In genomic region chr17:69235338-69236058, GRCh38 we compare ENCODE assay signal across 8 cellular contexts. TPM values are rescaled to one million over a fixed set of nuclear protein-coding genes. Genes with fewer than 3 reads are reported as not detected.
A peak's percentile ranks its signal among the peaks of the same experiment; 100 is the strongest.
DNase-seq lines count a peak whose midpoint lies in the region; ATAC-seq and TF ChIP-seq lines count a peak whose summit lies in the region.

No MANE protein-coding gene starts in this region.

- TF ChIP-seq CTCF in Calu3 (IDR thresholded peaks at IDR 0.05; ENCODE audit: unreplicated experiment) (peak; percentile 84), endothelial cell (IDR thresholded peaks at IDR 0.05; ENCODE audit: unreplicated experiment) (peak; percentile 88)

- peak; percentile 93 for ATAC-seq in GM21423 (IDR thresholded peaks at IDR 0.05; ENCODE audit: unreplicated experiment)

- CTCF ChIA-PET in Calu3 (lab: Charles Lee) = interaction anchor here (0.7 kb wide), 1 partner anchor 464 kb away, joined by 3 read pairs; no protein-coding TSS in a partner anchor

- H3K9me3 Mint-ChIP-seq in Calu3 (ENCODE audit: low read depth, unreplicated experiment) = peaks cover 7% of the 10 kb centered on the region
- H3K9me3 Mint-ChIP-seq in endothelial cell (ENCODE audit: unreplicated experiment) = no peaks in the 10 kb centered on the region

- H3K4me1 Mint-ChIP-seq in Calu3 (ENCODE audit: low read depth, unreplicated experiment) (peaks cover 8% of the 10 kb centered on the region), endothelial cell (ENCODE audit: unreplicated experiment) (no peaks in the 10 kb centered on the region)

- H3K27ac Mint-ChIP-seq in Calu3 (ENCODE audit: unreplicated experiment) (no peak overlapping the region), endothelial cell (ENCODE audit: unreplicated experiment) (no peak overlapping the region)

- BruUV-seq in Calu3 (replicated peaks; lab: Mats Ljungman, UMichigan) = no TSS peak

- DNase-seq in Calu3 (peak; percentile 86), HT-29 (ENCODE audit: low spot score) (peak; percentile 99), NOMO-1 treated with DMSO at 0.1 percent for 48 hours (lab: John Stamatoyannopoulos, UW; ENCODE audit: unreplicated experiment) (peak; percentile 89), endothelial cell (ENCODE audit: low spot score) (peak; percentile 90), middle frontal gyrus (ENCODE audit: extremely low spot score, low spot score) (peak; percentile 68)
- peak; percentile 11 to 42 (median 21) for DNase-seq in activated CD8-positive, alpha-beta memory T cell treated with anti-CD3 and anti-CD28 coated beads for 48 hours (ENCODE audit: low read depth in 2 of 3, low spot score in 2 of 3)
- peak; percentile 11 to 15 for DNase-seq in stimulated activated CD8-positive, alpha-beta memory T cell treated with anti-CD3 and anti-CD28 coated beads, Interleukin-7, amount 100 ng/mL, for 1 hour (ENCODE audit: low read depth in 2 of 2)

- H3K4me3 Mint-ChIP-seq in Calu3 (ENCODE audit: low read depth, unreplicated experiment) (no peak overlapping the region), endothelial cell (ENCODE audit: unreplicated experiment) (no peak overlapping the region)

- H3K36me3 Mint-ChIP-seq in Calu3 (ENCODE audit: insufficient read depth, unreplicated experiment) (no peaks in the 10 kb centered on the region), endothelial cell (ENCODE audit: low read depth, unreplicated experiment) (no peaks in the 10 kb centered on the region)

- no peaks in the 10 kb centered on the region for H3K27me3 Mint-ChIP-seq in Calu3 (ENCODE audit: unreplicated experiment)
- no peaks in the 10 kb centered on the region for H3K27me3 Mint-ChIP-seq in endothelial cell (ENCODE audit: unreplicated experiment)

- intact Hi-C loops in Calu3 (cut with micrococcal nuclease; ENCODE audit: unreplicated experiment) = loop anchor here (1.0 to 10.0 kb wide), 6 partner anchors 167 to 701 kb away; no protein-coding TSS in a partner anchor

RNA-seq across cellular contexts. Expression of gene ABCA10, which starts 6.9 kb away (rescaled TPM):
- total RNA-seq in Calu3 (2022) (0.17 and 0.28 TPM in 2 replicates), endothelial cell (ENCODE audit: unreplicated experiment) (0.90 TPM)
- total RNA-seq in HT-29 (2014; rRNA removed; shearing (Covaris generic)) = 0.25 and 0.29 TPM in 2 replicates

Comparison
In these comparisons a context has a peak if more than half of its experiments do, and no peak if none do; other contexts are left out.
1. Peak in every context shown above with its lines: DNase-seq and ATAC-seq.
2. DNase-seq: peak in every context shown above with its lines; median percentile 99 in HT-29; 90 in endothelial cell; 89 in NOMO-1 treated with DMSO at 0.1 percent for 48 hours; 86 in Calu3; 68 in middle frontal gyrus; 21 in activated CD8-positive, alpha-beta memory T cell treated with anti-CD3 and anti-CD28 coated beads for 48 hours; 13 in stimulated activated CD8-positive, alpha-beta memory T cell treated with anti-CD3 and anti-CD28 coated beads, Interleukin-7, amount 100 ng/mL, for 1 hour.